ENCODE assay signal across 1 cellular context in genomic region chr10:102241444-102242117, GRCh38.
A peak's percentile ranks its signal among the peaks of the same experiment; 100 is the strongest.
TF ChIP-seq lines count a peak whose summit lies in the region.

TSS of gene PITX3 (minus strand) at chr10:102241512. CDS start at chr10:102232080, 9,432 bp downstream.

TF ChIP-seq in K562, 482 proteins besides CTCF, POLR2A, EP300 and RAD21 (continued from another document and continues in another):
- peak; percentile 86 for TF ChIP-seq USF1 (CRISPR knock-in tag; IDR thresholded peaks at IDR 0.05)
- TF ChIP-seq KDM5B (IDR thresholded peaks at IDR 0.05; ENCODE audit: insufficient replicate concordance, low read depth, low read length) = peak; percentile 48
- 0 out of 2 replicates have a peak, but pooled peaks have one; percentile 20 for TF ChIP-seq PHB2 (IDR thresholded peaks at IDR 0.05; ENCODE audit: low read depth)
- no peak for TF ChIP-seq CHD1 (IDR thresholded peaks at IDR 0.05; ENCODE audit: low read length)
- TF ChIP-seq LCOR (CRISPR knock-in tag; IDR thresholded peaks at IDR 0.05) = 0 out of 2 replicates have a peak, but pooled peaks have one; percentile 27
- TF ChIP-seq MAX (CRISPR knock-in tag; IDR thresholded peaks at IDR 0.05) = peak; percentile 94
- peak in 1 of 2 experiments; percentile 58; a peak in 1 of 4 replicates for TF ChIP-seq TEAD1 (CRISPR knock-in tag; IDR thresholded peaks at IDR 0.05)
- TF ChIP-seq CREB1 (IDR thresholded peaks at IDR 0.05) = peak; percentile 35; the same call in 1 of the 2 replicates
- TF ChIP-seq CREB1 (CRISPR knock-in tag; IDR thresholded peaks at IDR 0.05) = no peak
- peak; percentile 70 for TF ChIP-seq EGR1 (conservative IDR thresholded peaks at IDR 0.05)
- TF ChIP-seq ZBTB5 (IDR thresholded peaks at IDR 0.05) = no peak
- TF ChIP-seq CTBP1 (IDR thresholded peaks at IDR 0.05; ENCODE audit: borderline replicate concordance) = peak; percentile 41; the same call in 1 of the 2 replicates
- TF ChIP-seq ZNF316 (IDR thresholded peaks at IDR 0.05) = no peak
- no peak for TF ChIP-seq PATZ1 (CRISPR knock-in tag; IDR thresholded peaks at IDR 0.05; ENCODE audit: borderline replicate concordance)
- peak; percentile 43; the same call in 1 of the 2 replicates for TF ChIP-seq TGIF2 (CRISPR knock-in tag; IDR thresholded peaks at IDR 0.05)
- peak; percentile 59 for TF ChIP-seq POLR2G (IDR thresholded peaks at IDR 0.05; ENCODE audit: low read depth, low read length)
- TF ChIP-seq PRDM10 (IDR thresholded peaks at IDR 0.05; ENCODE audit: partially characterized antibody) = peak; percentile 6
- TF ChIP-seq TFAP4 (CRISPR knock-in tag; IDR thresholded peaks at IDR 0.05; ENCODE audit: borderline replicate concordance) = peak; percentile 99
- TF ChIP-seq MGA (IDR thresholded peaks at IDR 0.05) = peak; percentile 57
- no peak for TF ChIP-seq ZNF165 (CRISPR knock-in tag; IDR thresholded peaks at IDR 0.05; ENCODE audit: borderline replicate concordance)
- TF ChIP-seq NEUROD1 (IDR thresholded peaks at IDR 0.05; ENCODE audit: borderline replicate concordance, low read depth, low read length, partially characterized antibody) = peak; percentile 22
- TF ChIP-seq ZC3H8 (IDR thresholded peaks at IDR 0.05) = no peak
- TF ChIP-seq MXI1 (IDR thresholded peaks at IDR 0.05; ENCODE audit: low read depth, low read length) = peak; percentile 84
- TF ChIP-seq L3MBTL2 (IDR thresholded peaks at IDR 0.05) = peak; percentile 80
- peak; percentile 17 for TF ChIP-seq TBP (optimal IDR thresholded peaks at IDR 0.05; ENCODE audit: low read depth, low read length)
- TF ChIP-seq BCOR (IDR thresholded peaks at IDR 0.05) = peak; percentile 24; the same call in 1 of the 2 replicates
- peak; percentile 43; the same call in 1 of the 2 replicates for TF ChIP-seq ZBTB7A (IDR thresholded peaks at IDR 0.05; ENCODE audit: borderline replicate concordance, control insufficient read depth, low read depth, low read length)
- no peak for TF ChIP-seq ZNF830 (CRISPR knock-in tag; IDR thresholded peaks at IDR 0.05)
- TF ChIP-seq KLF13 (tag; IDR thresholded peaks at IDR 0.05; ENCODE audit: borderline replicate concordance, low read depth) = 0 out of 2 replicates have a peak, but pooled peaks have one; percentile 7
- peak; percentile 39; the same call in 1 of the 2 replicates for TF ChIP-seq SMARCA5 (IDR thresholded peaks at IDR 0.05)
- peak; percentile 94 for TF ChIP-seq NKRF (IDR thresholded peaks at IDR 0.05; ENCODE audit: borderline replicate concordance)
- no peak for TF ChIP-seq CHD4 (IDR thresholded peaks at IDR 0.05; ENCODE audit: insufficient read depth, insufficient replicate concordance, low read depth, low read length, poor library complexity, severe bottlenecking)
- TF ChIP-seq CCNT2 (IDR thresholded peaks at IDR 0.05; ENCODE audit: borderline replicate concordance, extremely low read depth, insufficient read length, low read depth, low read length) = peak; percentile 38
